Comparison of ENCODE assay signal across 13 cellular contexts in the genomic region with DNA sequence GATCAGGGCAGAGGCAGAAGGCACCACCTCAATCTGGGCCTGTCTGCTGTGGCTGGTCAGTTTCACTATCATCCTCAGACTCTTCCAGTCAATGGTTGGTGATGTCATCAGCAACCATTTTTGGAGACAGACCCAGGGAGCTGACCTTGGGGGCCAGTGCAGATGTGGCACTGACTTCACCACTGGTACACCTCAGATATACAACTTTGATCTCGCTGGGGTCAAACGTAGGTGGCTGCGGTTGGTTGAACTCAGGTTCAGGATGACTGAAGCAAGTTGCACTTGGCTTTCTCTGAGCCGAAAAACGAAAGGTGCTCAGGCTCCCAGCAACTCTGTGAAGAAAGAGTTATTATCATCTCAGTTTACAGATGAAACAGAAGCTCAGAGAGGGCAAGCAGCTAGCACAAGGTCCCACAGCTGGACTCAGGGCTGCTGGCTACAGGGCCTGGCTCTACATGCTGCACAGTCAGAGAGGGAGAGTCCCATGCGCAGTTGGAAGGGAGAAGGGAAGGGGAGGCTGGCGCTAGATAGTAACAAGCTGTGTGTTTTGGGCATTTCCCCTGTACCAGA. TPM values are rescaled to one million over a fixed set of nuclear protein-coding genes. Genes with fewer than 3 reads are reported as not detected.
A peak's percentile ranks its signal among the peaks of the same experiment; 100 is the strongest.
DNase-seq lines count a peak whose midpoint lies in the region; ATAC-seq and TF ChIP-seq lines count a peak whose summit lies in the region.
"Had no signal": no experiment of that assay in that cellular context is flagged by ENCODE, and none has a peak within 500 bp of the region (broad histone marks: within the 10 kb centered on the region; RNA-seq: fewer than 3 reads in every experiment).

No MANE protein-coding gene starts in this region.

- H3K27me3 Mint-ChIP-seq in Calu3 (ENCODE audit: unreplicated experiment) = no peaks in the 10 kb centered on the region

- no peak for TF ChIP-seq CTCF in OCI-LY1 (IDR thresholded peaks at IDR 0.05; ENCODE audit: low read length)
- TF ChIP-seq CTCF in foreskin keratinocyte (conservative IDR thresholded peaks at IDR 0.05) = no peak
- TF ChIP-seq CTCF in tibial nerve (IDR thresholded peaks at IDR 0.05) = no peak
- no peak for TF ChIP-seq CTCF in Calu3 (IDR thresholded peaks at IDR 0.05; ENCODE audit: unreplicated experiment)

- H3K4me3 ChIP-seq in ACC112 (ENCODE audit: low read depth, low read length) (no peak overlapping the region), OCI-LY1 (ENCODE audit: low read depth, low read length, poor library complexity, severe bottlenecking) (peak overlapping the region; percentile 22), tibial nerve (no peak overlapping the region)
- H3K4me3 ChIP-seq: HAP-1 had no signal

- H3K4me1 ChIP-seq in ACC112 (ENCODE audit: control insufficient read depth, insufficient read depth, low read length, unreplicated experiment) (peaks cover 21% of the 10 kb centered on the region), OCI-LY1 (ENCODE audit: insufficient read depth, low read length, severe bottlenecking) (peaks cover 31% of the 10 kb centered on the region), foreskin keratinocyte (no peaks in the 10 kb centered on the region), tibial nerve (no peaks in the 10 kb centered on the region)
- H3K4me1 ChIP-seq: HAP-1 had no signal

- BruUV-seq in Calu3 (replicated peaks; lab: Mats Ljungman, UMichigan) = no TSS peak

- ATAC-seq in GM19043 (IDR thresholded peaks at IDR 0.05; ENCODE audit: low read depth, unreplicated experiment) = peak; percentile 91
- ATAC-seq in HG02852 (IDR thresholded peaks at IDR 0.05; ENCODE audit: unreplicated experiment) = peak; percentile 91
- ATAC-seq in foreskin keratinocyte = no peak

- no peaks in the 10 kb centered on the region for H4K20me1 ChIP-seq in OCI-LY1 (ENCODE audit: insufficient read depth, low read length)

- TF ChIP-seq POLR2A in tibial nerve (IDR thresholded peaks at IDR 0.05) = no peak

- no peak overlapping the region for H3K27ac Mint-ChIP-seq in Calu3 (ENCODE audit: unreplicated experiment)

- H3K4me3 Mint-ChIP-seq in Calu3 (ENCODE audit: low read depth, unreplicated experiment) = no peak overlapping the region

- H3K9me3 Mint-ChIP-seq in Calu3 (ENCODE audit: low read depth, unreplicated experiment) = no peaks in the 10 kb centered on the region

- H3F3A ChIP-seq in OCI-LY1 (ENCODE audit: insufficient read depth, low read length) = no peaks in the 10 kb centered on the region

- peak overlapping the region; percentile 39 for H3K4me2 ChIP-seq in OCI-LY1 (ENCODE audit: low read length)

- no peaks in the 10 kb centered on the region for H3K9me3 ChIP-seq in OCI-LY1 (ENCODE audit: low read length)
- no peaks in the 10 kb centered on the region for H3K9me3 ChIP-seq in tibial nerve
- H3K9me3 ChIP-seq: HAP-1 had no signal

- no peaks in the 10 kb centered on the region for H3K79me2 ChIP-seq in ACC112 (ENCODE audit: control insufficient read depth, insufficient read depth, low read length, unreplicated experiment)
- H3K79me2 ChIP-seq in OCI-LY1 (ENCODE audit: insufficient read depth, low read length) = no peaks in the 10 kb centered on the region

- no peaks in the 10 kb centered on the region for H3K36me3 ChIP-seq in ACC112 (ENCODE audit: insufficient read depth, low read length)
- no peaks in the 10 kb centered on the region for H3K36me3 ChIP-seq in OCI-LY1 (ENCODE audit: insufficient read depth, low read length)
- H3K36me3 ChIP-seq in tibial nerve = peaks cover 0 to 33% (median 0%) of the 10 kb centered on the region in 3 donors
- H3K36me3 ChIP-seq: HAP-1 had no signal

- intact Hi-C loops in Calu3 (cut with micrococcal nuclease; ENCODE audit: unreplicated experiment) = no loop called here

- no peaks in the 10 kb centered on the region for H3K9me2 ChIP-seq in OCI-LY1 (ENCODE audit: low read depth, low read length)

- H3K4me1 Mint-ChIP-seq in Calu3 (ENCODE audit: low read depth, unreplicated experiment) = peaks cover 14% of the 10 kb centered on the region

- H3K9ac ChIP-seq in OCI-LY1 (ENCODE audit: low read length) = peak overlapping the region; percentile 4; the same call in 1 of the 2 replicates

- no peaks in the 10 kb centered on the region for H3K36me3 Mint-ChIP-seq in Calu3 (ENCODE audit: insufficient read depth, unreplicated experiment)

- CTCF ChIA-PET in Calu3 (lab: Charles Lee) = no interaction called here

- no peak overlapping the region for H2AFZ ChIP-seq in ACC112 (ENCODE audit: low read length, unreplicated experiment)
- no peak overlapping the region; the same call in 1 of the 2 replicates for H2AFZ ChIP-seq in OCI-LY1 (ENCODE audit: low read length)

- H3K27me3 ChIP-seq in ACC112 (ENCODE audit: insufficient read depth, low read length) (no peaks in the 10 kb centered on the region), OCI-LY1 (ENCODE audit: insufficient read depth, low read length) (no peaks in the 10 kb centered on the region), foreskin keratinocyte (peaks cover 2% of the 10 kb centered on the region), tibial nerve (no peaks in the 10 kb centered on the region)

- DNase-seq in foreskin keratinocyte (no peak), HuH-7 (ENCODE audit: low spot score) (no peak), tibial nerve (ENCODE audit: low spot score in 2 of 2) (no peak), Calu3 (no peak)
- DNase-seq: activated CD4-positive, alpha-beta T cell treated with anti-CD3 and anti-CD28 coated beads, Interleukin-2, amount 50 U/mL, for 4 hours; AML-193; cerebellar nuclear complex; NCI-H526 treated with DMSO at 0.1 percent for 48 hours had no signal

- TF ChIP-seq EP300 in tibial nerve (IDR thresholded peaks at IDR 0.05) = no peak

- WGBS in tibial nerve, 2 donors = 92 to 94% methylated on average over 7 of the region's 7 CpGs

- H3K27ac ChIP-seq in ACC112 (ENCODE audit: low read depth, low read length) (peak overlapping the region; percentile 82), OCI-LY1 (ENCODE audit: low read depth, low read length, poor library complexity, severe bottlenecking) (peak overlapping the region; percentile 69), foreskin keratinocyte (no peak overlapping the region), tibial nerve (no peak overlapping the region)

RNA-seq across cellular contexts. Expression of a gene that starts 27.2 kb away (rescaled TPM):
- total RNA-seq in foreskin keratinocyte = 5.2 and 5.7 TPM in 2 replicates
- 5.6 and 6.4 TPM in 2 replicates for polyA plus RNA-seq in foreskin keratinocyte
- 10 to 100 TPM; 20.5 to 24.0 (median 21.2) TPM for total RNA-seq in tibial nerve
- total RNA-seq in Calu3 (2022) = 7.7 and 8.7 TPM in 2 replicates

RNA-seq across cellular contexts. Expression of a gene that starts 27.6 kb away (rescaled TPM):
- 62.0 and 64.7 TPM in 2 replicates for total RNA-seq in foreskin keratinocyte
- polyA plus RNA-seq in foreskin keratinocyte = 55.0 and 57.4 TPM in 2 replicates
- total RNA-seq in tibial nerve = 100 to 1,000 TPM in 2 of 4 donors, 10 to 100 TPM in 2; 64.0 to 109 (median 96.6) TPM
- 77.3 and 79.4 TPM in 2 replicates for total RNA-seq in Calu3 (2022)

RNA-seq across cellular contexts. Expression of a gene that starts 49.2 kb away (rescaled TPM):
- total RNA-seq in foreskin keratinocyte (263 and 264 TPM in 2 replicates), tibial nerve (100 to 1,000 TPM; 175 to 225 (median 199) TPM), Calu3 (2022) (202 and 215 TPM in 2 replicates)
- 135 and 150 TPM in 2 replicates for polyA plus RNA-seq in foreskin keratinocyte

Comparison
In these comparisons a context has a peak if more than half of its experiments do, and no peak if none do; other contexts are left out.
1. H3K27ac ChIP-seq: peak in ACC112 (single experiment) and OCI-LY1 (single experiment); none in foreskin keratinocyte (single experiment) and tibial nerve (0 of 4).